Comparison of ENCODE assay signal across 1 cellular context in the genomic region with DNA sequence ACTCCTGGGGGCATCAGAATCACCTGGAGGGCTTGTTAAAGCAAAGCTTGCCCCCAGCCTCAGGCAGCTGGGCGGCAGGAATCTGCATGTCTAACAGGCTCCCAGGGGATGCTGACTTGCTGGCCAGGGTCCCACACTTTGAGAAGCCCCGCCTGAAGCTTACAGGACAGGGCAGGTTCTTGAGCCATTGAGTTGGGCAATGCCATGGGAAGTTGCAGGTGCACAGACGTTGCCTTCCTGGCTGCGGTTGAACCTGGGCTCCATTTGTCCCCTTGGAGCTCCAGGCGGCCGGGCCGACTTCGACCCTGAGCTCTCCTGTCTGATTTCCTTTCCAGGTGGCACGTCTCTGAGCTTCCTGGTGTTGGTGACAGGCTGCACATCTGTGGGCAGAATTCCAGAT.
TF ChIP-seq lines count a peak whose summit lies in the region.

No MANE protein-coding gene starts in this region.

TF ChIP-seq in HepG2, 621 proteins besides CTCF, POLR2A, EP300 and RAD21:
- TF ChIP-seq HNRNPL (IDR thresholded peaks at IDR 0.05; ENCODE audit: low read depth, low read length) (0 out of 2 replicates have a peak, but pooled peaks have one; percentile 3), ZSCAN25 (CRISPR knock-in tag; IDR thresholded peaks at IDR 0.05) (no peak)
